19 cellular contexts compared by ENCODE assay signal in genomic region chr7:365593-365992, GRCh38.
DNase-seq lines count a peak whose midpoint lies in the region; ATAC-seq and TF ChIP-seq lines count a peak whose summit lies in the region.
"Had no signal": no experiment of that assay in that cellular context is flagged by ENCODE, and none has a peak within 500 bp of the region (broad histone marks: within the 10 kb centered on the region; RNA-seq: fewer than 3 reads in every experiment).

No MANE protein-coding gene starts in this region.

- no peak for ATAC-seq in activated CD4-positive, alpha-beta T cell treated with anti-CD3 and anti-CD28 coated beads for 36 hours
- ATAC-seq in GM23338: no peak
- no peak for ATAC-seq in left ventricle myocardium superior
- ATAC-seq in natural killer cell treated with Interleukin-12 subunit alpha and Interleukin-12 subunit beta and Interleukin-15 and Interleukin-18, amount 100 ng/mL, for 72 hours: no peak
- ATAC-seq: A549; effector memory CD8-positive, alpha-beta T cell; left colon had no signal

- H3K36me3 ChIP-seq in GM23338 (ENCODE audit: insufficient read depth): no peaks in the 10 kb centered on the region

- H3K27ac ChIP-seq in GM23338 (ENCODE audit: low read depth): no peak overlapping the region
- H3K27ac ChIP-seq: A549 had no signal

- no peak overlapping the region for H3K4me2 ChIP-seq in GM23338
- H3K4me2 ChIP-seq: A549 had no signal

- no peaks in the 10 kb centered on the region for H3K79me2 ChIP-seq in GM23338 (replicated peaks; ENCODE audit: insufficient read depth)

- H3K9me2 ChIP-seq in GM23338 (ENCODE audit: insufficient read depth): no peaks in the 10 kb centered on the region

- no peaks in the 10 kb centered on the region for H3K27me3 Mint-ChIP-seq in activated CD4-positive, alpha-beta T cell treated with anti-CD3 and anti-CD28 coated beads for 36 hours
- peaks cover 1% of the 10 kb centered on the region for H3K27me3 Mint-ChIP-seq in GM23338 (ENCODE audit: insufficient read depth, low read depth, poor library complexity)
- H3K27me3 Mint-ChIP-seq in natural killer cell treated with Interleukin-12 subunit alpha and Interleukin-12 subunit beta and Interleukin-15 and Interleukin-18, amount 100 ng/mL, for 72 hours: peaks cover 25% of the 10 kb centered on the region in 2 donors
- peaks cover 9% of the 10 kb centered on the region for H3K27me3 Mint-ChIP-seq in activated CD4-positive, alpha-beta memory T cell treated with anti-CD3 and anti-CD28 coated beads, Interleukin-2, amount 10 ng/mL, durations not matched to agents 7 days and 5 days
- H3K27me3 Mint-ChIP-seq: activated T-cell treated with anti-CD3 and anti-CD28 coated beads, Interleukin-2, amount 50 U/mL, for 24 hours had no signal

- H3K27me3 ChIP-seq in GM23338 (ENCODE audit: insufficient read depth): no peaks in the 10 kb centered on the region

- H3K27ac Mint-ChIP-seq in activated CD4-positive, alpha-beta T cell treated with anti-CD3 and anti-CD28 coated beads for 36 hours: peak overlapping the region; percentile 58
- H3K27ac Mint-ChIP-seq in GM23338: no peak overlapping the region
- H3K27ac Mint-ChIP-seq in natural killer cell treated with Interleukin-12 subunit alpha and Interleukin-12 subunit beta and Interleukin-15 and Interleukin-18, amount 100 ng/mL, for 72 hours: no peak overlapping the region
- no peak overlapping the region for H3K27ac Mint-ChIP-seq in activated CD4-positive, alpha-beta memory T cell treated with anti-CD3 and anti-CD28 coated beads, Interleukin-2, amount 10 ng/mL, durations not matched to agents 7 days and 5 days
- H3K27ac Mint-ChIP-seq: activated T-cell treated with anti-CD3 and anti-CD28 coated beads, Interleukin-2, amount 50 U/mL, for 24 hours had no signal

- no peak for TF ChIP-seq CTCF in GM23338 (conservative IDR thresholded peaks at IDR 0.05; ENCODE audit: low read depth in 2 of 2)

- peaks cover 2% of the 10 kb centered on the region for H3K9me3 Mint-ChIP-seq in activated CD4-positive, alpha-beta T cell treated with anti-CD3 and anti-CD28 coated beads for 36 hours (ENCODE audit: low read depth)
- H3K9me3 Mint-ChIP-seq in GM23338: no peaks in the 10 kb centered on the region
- H3K9me3 Mint-ChIP-seq in natural killer cell treated with Interleukin-12 subunit alpha and Interleukin-12 subunit beta and Interleukin-15 and Interleukin-18, amount 100 ng/mL, for 72 hours: peaks cover 8% of the 10 kb centered on the region
- H3K9me3 Mint-ChIP-seq in activated CD4-positive, alpha-beta memory T cell treated with anti-CD3 and anti-CD28 coated beads, Interleukin-2, amount 10 ng/mL, durations not matched to agents 7 days and 5 days: peaks cover 3% of the 10 kb centered on the region
- H3K9me3 Mint-ChIP-seq: activated T-cell treated with anti-CD3 and anti-CD28 coated beads, Interleukin-2, amount 50 U/mL, for 24 hours; effector memory CD8-positive, alpha-beta T cell had no signal

- no peak for DNase-seq in activated CD4-positive, alpha-beta T cell treated with anti-CD3 and anti-CD28 coated beads for 36 hours
- DNase-seq in activated CD4-positive, alpha-beta T cell treated with anti-CD3 and anti-CD28 coated beads, Interleukin-2, amount 50 U/mL, for 4 hours: no peak
- DNase-seq in GM23338 (ENCODE audit: low spot score) (no peak), left ventricle myocardium superior (peak; percentile 5), posterior vena cava (ENCODE audit: low spot score) (peak; percentile 25), epidermal melanocyte (ENCODE audit: insufficient read length, low spot score) (no peak)
- DNase-seq in natural killer cell treated with Interleukin-12 subunit alpha and Interleukin-12 subunit beta and Interleukin-15 and Interleukin-18, amount 100 ng/mL, for 72 hours (ENCODE audit: low spot score): no peak
- no peak for DNase-seq in activated CD4-positive, alpha-beta memory T cell treated with anti-CD3 and anti-CD28 coated beads, Interleukin-2, amount 10 ng/mL, durations not matched to agents 7 days and 5 days
- DNase-seq: activated T-cell treated with anti-CD3 and anti-CD28 coated beads, Interleukin-2, amount 50 U/mL, for 24 hours; cerebellar nuclear complex; effector memory CD8-positive, alpha-beta T cell; GOT3; NCI-H1930; NCI-H510A treated with DMSO at 0.1 percent for 48 hours; SHP77 treated with DMSO at 0.1 percent for 48 hours; stimulated activated CD4-positive, alpha-beta T cell treated with anti-CD3 and anti-CD28 coated beads, Interleukin-12 subunit alpha, Interleukin-12 subunit beta, amount 100 ng/mL, for 4 hours; trophoblast cell had no signal

- POLR2A ChIA-PET in activated CD4-positive, alpha-beta T cell treated with anti-CD3 and anti-CD28 coated beads for 36 hours (lab: Charles Lee): no interaction called here
- POLR2A ChIA-PET in activated CD4-positive, alpha-beta memory T cell treated with anti-CD3 and anti-CD28 coated beads, Interleukin-2, amount 10 ng/mL, durations not matched to agents 7 days and 5 days (lab: Charles Lee): interaction anchor here (1.4 kb wide), 1 partner anchor 14 kb away, joined by 10 read pairs; no protein-coding TSS in a partner anchor

- H3K36me3 Mint-ChIP-seq in activated CD4-positive, alpha-beta T cell treated with anti-CD3 and anti-CD28 coated beads for 36 hours (ENCODE audit: low read depth): peaks cover 3% of the 10 kb centered on the region
- peaks cover 3% of the 10 kb centered on the region; the same call in 2 of the 3 replicates for H3K36me3 Mint-ChIP-seq in GM23338 (ENCODE audit: low read depth)
- peaks cover 11% of the 10 kb centered on the region for H3K36me3 Mint-ChIP-seq in natural killer cell treated with Interleukin-12 subunit alpha and Interleukin-12 subunit beta and Interleukin-15 and Interleukin-18, amount 100 ng/mL, for 72 hours
- peaks cover 8% of the 10 kb centered on the region for H3K36me3 Mint-ChIP-seq in activated CD4-positive, alpha-beta memory T cell treated with anti-CD3 and anti-CD28 coated beads, Interleukin-2, amount 10 ng/mL, durations not matched to agents 7 days and 5 days (ENCODE audit: low read depth)

- no peaks in the 10 kb centered on the region for H4K20me1 ChIP-seq in GM23338 (replicated peaks; ENCODE audit: insufficient read depth)

- CTCF ChIA-PET in activated CD4-positive, alpha-beta T cell treated with anti-CD3 and anti-CD28 coated beads for 36 hours (lab: Charles Lee): interaction anchor here (1.5 kb wide), 1 partner anchor 32 kb away, joined by 6 read pairs; no protein-coding TSS in a partner anchor
- CTCF ChIA-PET in activated CD4-positive, alpha-beta memory T cell treated with anti-CD3 and anti-CD28 coated beads, Interleukin-2, amount 10 ng/mL, durations not matched to agents 7 days and 5 days (lab: Charles Lee): interaction anchor here (1.1 kb wide), 1 partner anchor 44 kb away, joined by 3 read pairs; no protein-coding TSS in a partner anchor

- H3K4me1 Mint-ChIP-seq in activated CD4-positive, alpha-beta T cell treated with anti-CD3 and anti-CD28 coated beads for 36 hours: peaks cover 59% of the 10 kb centered on the region
- H3K4me1 Mint-ChIP-seq in GM23338: peaks cover 31% of the 10 kb centered on the region
- peaks cover 31 to 32% of the 10 kb centered on the region in 2 donors for H3K4me1 Mint-ChIP-seq in natural killer cell treated with Interleukin-12 subunit alpha and Interleukin-12 subunit beta and Interleukin-15 and Interleukin-18, amount 100 ng/mL, for 72 hours (ENCODE audit: low read depth in 2 of 2)
- H3K4me1 Mint-ChIP-seq in activated CD4-positive, alpha-beta memory T cell treated with anti-CD3 and anti-CD28 coated beads, Interleukin-2, amount 10 ng/mL, durations not matched to agents 7 days and 5 days: peaks cover 59% of the 10 kb centered on the region

- H3K4me1 ChIP-seq in GM23338 (ENCODE audit: insufficient read depth): 0 out of 2 replicates have a peak, but pooled peaks cover 4% of the 10 kb centered on the region
- H3K4me1 ChIP-seq: A549 had no signal

- H2AFZ ChIP-seq in GM23338: peak overlapping the region; percentile 69; the same call in 1 of the 2 replicates

- H3K4me3 ChIP-seq in GM23338: no peak overlapping the region
- H3K4me3 ChIP-seq: A549 had no signal

- intact Hi-C loops in activated CD4-positive, alpha-beta T cell treated with anti-CD3 and anti-CD28 coated beads for 36 hours (cut with DNase I, micrococcal nuclease): no loop called here
- intact Hi-C loops in left ventricle myocardium superior (cut with micrococcal nuclease) (no loop called here), posterior vena cava (cut with DNase I) (no loop called here)

- H3F3A ChIP-seq in GM23338 (replicated peaks; ENCODE audit: low read depth): no peaks in the 10 kb centered on the region

- peak overlapping the region; percentile 21 for H3K4me3 Mint-ChIP-seq in activated CD4-positive, alpha-beta T cell treated with anti-CD3 and anti-CD28 coated beads for 36 hours
- no peak overlapping the region for H3K4me3 Mint-ChIP-seq in GM23338
- no peak overlapping the region for H3K4me3 Mint-ChIP-seq in natural killer cell treated with Interleukin-12 subunit alpha and Interleukin-12 subunit beta and Interleukin-15 and Interleukin-18, amount 100 ng/mL, for 72 hours
- no peak overlapping the region for H3K4me3 Mint-ChIP-seq in activated CD4-positive, alpha-beta memory T cell treated with anti-CD3 and anti-CD28 coated beads, Interleukin-2, amount 10 ng/mL, durations not matched to agents 7 days and 5 days

TF ChIP-seq in GM23338, 12 proteins besides CTCF, POLR2A, EP300 and RAD21 (continues in another document):
- TF ChIP-seq REST (IDR thresholded peaks at IDR 0.05; ENCODE audit: unreplicated experiment): no peak

Comparison
In these comparisons a context has a peak if more than half of its experiments do, and no peak if none do; other contexts are left out.
1. DNase-seq: peak in left ventricle myocardium superior (single experiment) and posterior vena cava (single experiment); none in activated CD4-positive, alpha-beta T cell treated with anti-CD3 and anti-CD28 coated beads for 36 hours (single experiment), activated CD4-positive, alpha-beta T cell treated with anti-CD3 and anti-CD28 coated beads, Interleukin-2, amount 50 U/mL, for 4 hours (0 of 2), GM23338 (single experiment), natural killer cell treated with Interleukin-12 subunit alpha and Interleukin-12 subunit beta and Interleukin-15 and Interleukin-18, amount 100 ng/mL, for 72 hours (single experiment), activated CD4-positive, alpha-beta memory T cell treated with anti-CD3 and anti-CD28 coated beads, Interleukin-2, amount 10 ng/mL, durations not matched to agents 7 days and 5 days (single experiment) and epidermal melanocyte (single experiment).